19 cellular contexts compared by ENCODE assay signal in genomic region chr13:93805736-93806135, GRCh38.
"Had no signal": no experiment of that assay in that cellular context is flagged by ENCODE, and none has a peak within 500 bp of the region (broad histone marks: within the 10 kb centered on the region; RNA-seq: fewer than 3 reads in every experiment).

No MANE protein-coding gene starts in this region.

- ATAC-seq: gastrocnemius medialis; natural killer cell; right cardiac atrium; stimulated activated memory B cell treated with anti-CD40 and anti-IgM and Interleukin-4, amounts not matched to agents 10 μg/mL and 1 μg/mL and 100 μg/mL, for 72 hours had no signal

- H3K4me3 Mint-ChIP-seq: memory B cell; natural killer cell; neural crest cell; stimulated activated memory B cell treated with anti-CD40 and anti-IgM and Interleukin-4, amounts not matched to agents 10 μg/mL and 1 μg/mL and 100 μg/mL, for 72 hours; stimulated activated naive CD8-positive, alpha-beta T cell treated with anti-CD3 and anti-CD28 coated beads, Interleukin-15, Interleukin-2, amounts not matched to agents 100 ng/mL and 50 ng/mL, for 24 hours had no signal

- H3K4me1 ChIP-seq: gastrocnemius medialis, prostate gland, spleen, tibial nerve, upper lobe of left lung had no signal

- H3K9me3 ChIP-seq: gastrocnemius medialis, prostate gland, spleen, thoracic aorta, tibial nerve, upper lobe of left lung had no signal

- H3K27ac ChIP-seq: dorsolateral prefrontal cortex, gastrocnemius medialis, prostate gland, skin epidermis, spleen, thoracic aorta, tibial nerve, upper lobe of left lung had no signal

- H3K4me1 Mint-ChIP-seq: memory B cell; natural killer cell; stimulated activated memory B cell treated with anti-CD40 and anti-IgM and Interleukin-4, amounts not matched to agents 10 μg/mL and 1 μg/mL and 100 μg/mL, for 72 hours had no signal

- H3K27me3 Mint-ChIP-seq: memory B cell; stimulated activated memory B cell treated with anti-CD40 and anti-IgM and Interleukin-4, amounts not matched to agents 10 μg/mL and 1 μg/mL and 100 μg/mL, for 72 hours had no signal

- H3K27ac Mint-ChIP-seq: memory B cell; natural killer cell; stimulated activated memory B cell treated with anti-CD40 and anti-IgM and Interleukin-4, amounts not matched to agents 10 μg/mL and 1 μg/mL and 100 μg/mL, for 72 hours; stimulated activated naive CD8-positive, alpha-beta T cell treated with anti-CD3 and anti-CD28 coated beads, Interleukin-15, Interleukin-2, amounts not matched to agents 100 ng/mL and 50 ng/mL, for 24 hours had no signal

- H3K27me3 ChIP-seq: dorsolateral prefrontal cortex, gastrocnemius medialis, spleen, tibial nerve, upper lobe of left lung had no signal

- DNase-seq: dorsolateral prefrontal cortex; effector CD4-positive, alpha-beta T cell; gastrocnemius medialis; head of caudate nucleus; natural killer cell; nucleus accumbens; right cardiac atrium; spleen; stimulated activated CD4-positive, alpha-beta T cell treated with anti-CD3 and anti-CD28 coated beads, Interleukin-4, amount 100 ng/mL, for 4 hours had no signal

- H3K36me3 ChIP-seq: gastrocnemius medialis, prostate gland, spleen, thoracic aorta, tibial nerve, upper lobe of left lung had no signal

- H3K36me3 Mint-ChIP-seq: memory B cell; natural killer cell; stimulated activated memory B cell treated with anti-CD40 and anti-IgM and Interleukin-4, amounts not matched to agents 10 μg/mL and 1 μg/mL and 100 μg/mL, for 72 hours had no signal

- H3K9me3 Mint-ChIP-seq: stimulated activated memory B cell treated with anti-CD40 and anti-IgM and Interleukin-4, amounts not matched to agents 10 μg/mL and 1 μg/mL and 100 μg/mL, for 72 hours; stimulated activated naive CD8-positive, alpha-beta T cell treated with anti-CD3 and anti-CD28 coated beads, Interleukin-15, Interleukin-2, amounts not matched to agents 100 ng/mL and 50 ng/mL, for 24 hours had no signal

- H3K4me3 ChIP-seq: dorsolateral prefrontal cortex, gastrocnemius medialis, lung, prostate gland, skin epidermis, spleen, thoracic aorta, tibial nerve, upper lobe of left lung had no signal
